ENCODE assay signal across 1 cellular context in the genomic region with DNA sequence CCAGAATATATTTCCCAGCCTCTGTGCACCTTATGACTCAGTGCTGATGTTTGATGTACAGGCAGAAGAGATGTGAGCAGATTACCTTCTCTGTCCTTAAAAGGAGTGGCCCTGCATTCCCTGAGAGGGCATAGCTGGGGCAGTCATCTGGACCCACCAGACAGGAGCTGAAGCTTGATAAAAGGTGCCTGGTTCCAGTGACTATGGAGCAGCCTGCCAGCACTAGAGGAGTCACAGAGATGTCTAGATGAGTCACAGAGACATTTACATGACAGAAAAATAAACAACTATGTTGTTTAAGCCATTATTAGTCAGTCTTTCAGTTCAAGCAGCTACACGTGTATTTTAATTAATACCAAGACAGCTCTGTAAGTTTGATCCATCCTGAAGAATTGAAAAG.
A peak's percentile ranks its signal among the peaks of the same experiment; 100 is the strongest.
TF ChIP-seq lines count a peak whose summit lies in the region.

No MANE protein-coding gene starts in this region.

TF ChIP-seq in K562, 482 proteins besides CTCF, POLR2A, EP300 and RAD21:
- TF ChIP-seq FOSL1 (tag; conservative IDR thresholded peaks at IDR 0.05), result peak; percentile 68
- no peak for TF ChIP-seq MXD1 (CRISPR knock-in tag; IDR thresholded peaks at IDR 0.05; ENCODE audit: borderline replicate concordance, poor library complexity, severe bottlenecking)
TF ChIP-seq in K562: peak in this region for 1.
